8 cellular contexts compared by ENCODE assay signal in genomic region chr1:37556712-37557196, GRCh38. TPM values are rescaled to one million over a fixed set of nuclear protein-coding genes. Genes with fewer than 3 reads are reported as not detected.
DNase-seq lines count a peak whose midpoint lies in the region; ATAC-seq and TF ChIP-seq lines count a peak whose summit lies in the region.

TSS of gene DNALI1 (plus strand) at chr1:37556940. CDS start at chr1:37556995, 55 bp downstream.

- DNase-seq in activated T-cell treated with anti-CD3 and anti-CD28 coated beads for 48 hours (ENCODE audit: low read depth), result peak; percentile 26
- DNase-seq in activated T-cell treated with anti-CD3 and anti-CD28 coated beads for 4 hours, result no peak
- DNase-seq in NCI-H526 (lab: John Stamatoyannopoulos, UW), result peak; percentile 25 to 87
- DNase-seq in body of pancreas, result peak; percentile 95 to 98 (median 96)
- DNase-seq in hippocampal formation (lab: John Stamatoyannopoulos, UW), result peak; percentile 52 to 80
- DNase-seq in progenitor cell of endocrine pancreas (ENCODE audit: low spot score, unreplicated experiment), result peak; percentile 87
- DNase-seq in SKM-1 (lab: John Stamatoyannopoulos, UW; ENCODE audit: unreplicated experiment), result no peak

- intact Hi-C loops in body of pancreas (cut with DNase I), result no loop called here

- ATAC-seq in body of pancreas (peak; percentile 95), HG03432 (IDR thresholded peaks at IDR 0.05; ENCODE audit: unreplicated experiment) (no peak)

- H3K4me1 Mint-ChIP-seq in progenitor cell of endocrine pancreas (ENCODE audit: low read depth), result peaks cover 50% of the 10 kb centered on the region

- H3K36me3 ChIP-seq in body of pancreas (replicated peaks in 1 of 2; ENCODE audit: insufficient read depth in 1 of 2, low read depth in 2 of 2), result peaks cover 0 to under 1% of the 10 kb centered on the region in 2 donors

- no peaks in the 10 kb centered on the region for H3K27me3 ChIP-seq in body of pancreas

- peak within 1 kb of the TSS; percentile 97 for H3K27ac Mint-ChIP-seq in progenitor cell of endocrine pancreas

- H3K27ac ChIP-seq in body of pancreas, result peak within 1 kb of the TSS in 3 of 4 donors; percentile 61 to 69 (median 63)

- no peaks in the 10 kb centered on the region for H3K27me3 Mint-ChIP-seq in progenitor cell of endocrine pancreas

- no peak for TF ChIP-seq CTCF in body of pancreas (IDR thresholded peaks at IDR 0.05)
- TF ChIP-seq CTCF in progenitor cell of endocrine pancreas (IDR thresholded peaks at IDR 0.05; ENCODE audit: unreplicated experiment), result no peak

- H3K4me3 Mint-ChIP-seq in progenitor cell of endocrine pancreas (ENCODE audit: low read depth), result peak within 1 kb of the TSS; percentile 95

- H3K4me3 ChIP-seq in body of pancreas, result peak within 1 kb of the TSS in 1 of 2 donors; percentile 37

- TF ChIP-seq POLR2A in body of pancreas (IDR thresholded peaks at IDR 0.05), result peak; percentile 35 to 78 (median 56)

- 1 to 6% methylated on average over 17 to 31 of the region's 31 CpGs for WGBS in body of pancreas, 2 donors

- H3K9me3 ChIP-seq in body of pancreas, result no peaks in the 10 kb centered on the region

- H3K4me1 ChIP-seq in body of pancreas, result peaks cover 37% of the 10 kb centered on the region

- peaks cover 13% of the 10 kb centered on the region for H3K36me3 Mint-ChIP-seq in progenitor cell of endocrine pancreas (ENCODE audit: insufficient read depth)

- no peaks in the 10 kb centered on the region for H3K9me3 Mint-ChIP-seq in progenitor cell of endocrine pancreas (ENCODE audit: low read depth)

RNA-seq across cellular contexts. Expression of gene DNALI1, which starts in this region (rescaled TPM):
- 10 to 100 TPM; 16.5 to 19.5 TPM for total RNA-seq in body of pancreas
- 72.1 and 75.4 TPM in 2 replicates for total RNA-seq in progenitor cell of endocrine pancreas

Comparison
In these comparisons a context has a peak if more than half of its experiments do, and no peak if none do; other contexts are left out.
1. DNase-seq: peak in activated T-cell treated with anti-CD3 and anti-CD28 coated beads for 48 hours (single experiment), NCI-H526 (2 of 2), body of pancreas (4 of 4), hippocampal formation (2 of 2) and progenitor cell of endocrine pancreas (single experiment); none in activated T-cell treated with anti-CD3 and anti-CD28 coated beads for 4 hours (single experiment) and SKM-1 (single experiment).